Comparison of ENCODE assay signal across 17 cellular contexts in the genomic region with DNA sequence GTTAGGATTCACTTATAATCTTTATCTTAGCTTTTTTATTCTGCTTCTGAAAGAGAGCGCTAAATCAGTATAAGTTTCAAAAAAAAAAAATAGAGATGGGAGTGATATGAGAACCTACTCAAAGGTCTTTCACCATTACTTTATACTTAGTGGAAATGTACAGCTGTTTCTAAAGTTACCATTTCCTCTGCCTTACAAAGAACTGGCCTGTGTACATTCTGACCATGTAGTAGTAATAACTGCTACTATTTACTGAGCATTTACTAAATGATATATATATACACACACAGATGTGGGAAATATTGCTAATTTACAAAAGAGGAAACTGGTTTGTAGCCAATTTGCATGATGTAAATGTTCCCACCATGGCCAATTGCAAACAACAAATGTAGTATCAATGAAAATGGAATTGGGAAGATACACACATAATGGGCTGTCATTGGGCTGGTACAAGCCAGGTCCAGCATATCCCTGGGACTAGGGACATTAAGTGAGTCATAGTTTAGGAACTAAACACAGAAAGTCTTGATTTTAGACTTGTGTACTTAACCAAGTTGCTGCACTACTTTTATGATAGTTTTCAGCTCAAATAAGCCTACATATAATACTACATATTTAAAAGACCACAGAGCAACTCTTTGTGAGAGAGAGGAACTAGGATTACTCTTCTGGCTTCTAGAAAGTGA.
"Had no signal": no experiment of that assay in that cellular context is flagged by ENCODE, and none has a peak within 500 bp of the region (broad histone marks: within the 10 kb centered on the region; RNA-seq: fewer than 3 reads in every experiment).

No MANE protein-coding gene starts in this region.

- H3K27me3 ChIP-seq: breast epithelium, transverse colon, vagina had no signal

- FAIRE-seq: kidney had no signal

- ATAC-seq: activated CD4-positive, alpha-beta T cell treated with anti-CD3 and anti-CD28 coated beads for 36 hours had no signal

- H3K4me1 ChIP-seq: breast epithelium, left ventricle myocardium inferior, transverse colon, vagina had no signal

- DNase-seq: activated CD4-positive, alpha-beta memory T cell treated with anti-CD3 and anti-CD28 coated beads, Interleukin-2, amount 10 ng/mL, durations not matched to agents 7 days and 5 days; activated CD4-positive, alpha-beta T cell treated with anti-CD3 and anti-CD28 coated beads for 36 hours; activated naive CD8-positive, alpha-beta T cell treated with anti-CD3 and anti-CD28 coated beads, Interleukin-2, amount 10 ng/mL, durations not matched to agents 7 days and 5 days; activated T-cell treated with anti-CD3 and anti-CD28 coated beads, Interleukin-2, amount 50 U/mL, for 48 hours; anterior cingulate cortex; hippocampal formation; kidney; left ventricle myocardium inferior; natural killer cell; posterior cingulate gyrus; stimulated activated CD4-positive, alpha-beta T cell treated with anti-CD3 and anti-CD28 coated beads, Interleukin-4, amount 100 ng/mL, for 24 hours; stimulated activated naive CD4-positive, alpha-beta T cell treated with Interleukin-2 at 50 U/mL for 16 hours; substantia nigra; transverse colon had no signal

- H3K9me3 ChIP-seq: transverse colon, vagina had no signal

- H3K4me3 ChIP-seq: breast epithelium, left ventricle myocardium inferior, skin epidermis, transverse colon, vagina had no signal

- H3K27ac ChIP-seq: breast epithelium, left ventricle myocardium inferior, skin epidermis, transverse colon, vagina had no signal
